ENCODE assay signal across 8 cellular contexts in genomic region chr5:52801329-52801728, GRCh38. TPM values are rescaled to one million over a fixed set of nuclear protein-coding genes. Genes with fewer than 3 reads are reported as not detected.
DNase-seq lines count a peak whose midpoint lies in the region; ATAC-seq and TF ChIP-seq lines count a peak whose summit lies in the region.

No MANE protein-coding gene starts in this region.

- no peak for TF ChIP-seq CTCF in BE2C (IDR thresholded peaks at IDR 0.05; ENCODE audit: low read depth, low read length)
- TF ChIP-seq CTCF in stomach (IDR thresholded peaks at IDR 0.05), result no peak

- H3K27ac ChIP-seq in HUES48 (ENCODE audit: low read depth, low read length) (peak overlapping the region; percentile 98), stomach (peak overlapping the region; percentile 48 to 97 (median 95))

- ATAC-seq in activated naive CD8-positive, alpha-beta T cell treated with anti-CD3 and anti-CD28 coated beads, Interleukin-2, amount 10 ng/mL, durations not matched to agents 7 days and 5 days (ENCODE audit: low read depth), result no peak
- ATAC-seq in GM19467 (IDR thresholded peaks at IDR 0.05; ENCODE audit: unreplicated experiment), result no peak

- H3K4me3 ChIP-seq in BE2C (ENCODE audit: low read depth, low read length), result peak overlapping the region; percentile 76
- H3K4me3 ChIP-seq in HUES48 (ENCODE audit: low read depth, low read length), result peak overlapping the region; percentile 92
- H3K4me3 ChIP-seq in stomach, result peak overlapping the region; percentile 58 to 72 (median 60)

- peaks cover 12% of the 10 kb centered on the region for H3K4me1 ChIP-seq in BE2C
- H3K4me1 ChIP-seq in HUES48 (ENCODE audit: control insufficient read depth, insufficient read depth, low read length), result peaks cover 38% of the 10 kb centered on the region
- H3K4me1 ChIP-seq in stomach, result peaks cover 49 to 90% (median 67%) of the 10 kb centered on the region in 4 donors

- TF ChIP-seq POLR2A in stomach (IDR thresholded peaks at IDR 0.05), result no peak

- intact Hi-C loops in stomach (cut with DNase I; ENCODE audit: low total_unique reads), result no loop called here

- H3K9me3 Mint-ChIP-seq in activated naive CD8-positive, alpha-beta T cell treated with anti-CD3 and anti-CD28 coated beads, Interleukin-2, amount 10 ng/mL, durations not matched to agents 7 days and 5 days, result no peaks in the 10 kb centered on the region

- peak overlapping the region; percentile 97 for H3K4me3 Mint-ChIP-seq in activated naive CD8-positive, alpha-beta T cell treated with anti-CD3 and anti-CD28 coated beads, Interleukin-2, amount 10 ng/mL, durations not matched to agents 7 days and 5 days

- H3K27ac Mint-ChIP-seq in activated naive CD8-positive, alpha-beta T cell treated with anti-CD3 and anti-CD28 coated beads, Interleukin-2, amount 10 ng/mL, durations not matched to agents 7 days and 5 days, result peak overlapping the region; percentile 97

- H3K9me3 ChIP-seq in BE2C, result no peaks in the 10 kb centered on the region
- no peaks in the 10 kb centered on the region for H3K9me3 ChIP-seq in HUES48 (ENCODE audit: control insufficient read depth, insufficient read depth, low read length)
- no peaks in the 10 kb centered on the region for H3K9me3 ChIP-seq in stomach

- no peak for TF ChIP-seq EP300 in stomach (IDR thresholded peaks at IDR 0.05)

- WGBS in stomach, 5 donors, result 15 to 32% (median 26%) methylated on average over 8 of the region's 8 CpGs

- no peaks in the 10 kb centered on the region for H3K27me3 ChIP-seq in BE2C
- H3K27me3 ChIP-seq in HUES48 (ENCODE audit: control insufficient read depth, insufficient read depth, low read length), result no peaks in the 10 kb centered on the region
- H3K27me3 ChIP-seq in stomach, result no peaks in the 10 kb centered on the region

- no peaks in the 10 kb centered on the region for H3K27me3 Mint-ChIP-seq in activated naive CD8-positive, alpha-beta T cell treated with anti-CD3 and anti-CD28 coated beads, Interleukin-2, amount 10 ng/mL, durations not matched to agents 7 days and 5 days

- DNase-seq in BE2C (no peak), inferior parietal cortex (ENCODE audit: extremely low spot score) (peak; percentile 19), stomach (no peak), cerebellar nuclear complex (lab: John Stamatoyannopoulos, UW) (no peak), NCI-H2029 (lab: John Stamatoyannopoulos, UW) (no peak)
- no peak for DNase-seq in activated naive CD8-positive, alpha-beta T cell treated with anti-CD3 and anti-CD28 coated beads, Interleukin-2, amount 10 ng/mL, durations not matched to agents 7 days and 5 days

- peaks cover 39% of the 10 kb centered on the region for H3K36me3 ChIP-seq in BE2C
- H3K36me3 ChIP-seq in HUES48 (ENCODE audit: control insufficient read depth, insufficient read depth, low read length), result peaks cover 29% of the 10 kb centered on the region
- peaks cover 0 to 12% (median 5%) of the 10 kb centered on the region in 4 donors for H3K36me3 ChIP-seq in stomach

- POLR2A ChIA-PET in activated naive CD8-positive, alpha-beta T cell treated with anti-CD3 and anti-CD28 coated beads, Interleukin-2, amount 10 ng/mL, durations not matched to agents 7 days and 5 days (lab: Charles Lee), result no interaction called here

- H3K36me3 Mint-ChIP-seq in activated naive CD8-positive, alpha-beta T cell treated with anti-CD3 and anti-CD28 coated beads, Interleukin-2, amount 10 ng/mL, durations not matched to agents 7 days and 5 days, result peaks cover 26% of the 10 kb centered on the region

- peak overlapping the region; percentile 79 for H3K9ac ChIP-seq in HUES48 (ENCODE audit: low read depth, low read length)

- peaks cover 45% of the 10 kb centered on the region for H3K4me1 Mint-ChIP-seq in activated naive CD8-positive, alpha-beta T cell treated with anti-CD3 and anti-CD28 coated beads, Interleukin-2, amount 10 ng/mL, durations not matched to agents 7 days and 5 days

RNA-seq across cellular contexts. Expression of gene ITGA1, which starts 13.6 kb away (rescaled TPM):
- polyA plus RNA-seq in BE2C (2012; ENCODE audit: insufficient read depth, insufficient read length, low read depth), result 10.5 TPM
- total RNA-seq in activated naive CD8-positive, alpha-beta T cell treated with anti-CD3 and anti-CD28 coated beads, Interleukin-2, amount 10 ng/mL, durations not matched to agents 7 days and 5 days, result 10 to 100 TPM; 21.7 to 23.6 TPM
- total RNA-seq in stomach, result 100 to 1,000 TPM in 3 of 5 donors, 10 to 100 TPM in 2; 71.4 to 507 (median 145) TPM
- polyA plus RNA-seq in stomach, result 10 to 100 TPM in 1 of 3 donors, 1 to 10 TPM in 2; 2.7 to 11.9 (median 2.9) TPM

RNA-seq across cellular contexts. Expression of gene PELO, which starts 13.6 kb away (rescaled TPM):
- polyA plus RNA-seq in BE2C (2012; ENCODE audit: insufficient read depth, insufficient read length, low read depth), result 91.5 TPM
- 10 to 100 TPM; 24.0 to 24.2 TPM for total RNA-seq in activated naive CD8-positive, alpha-beta T cell treated with anti-CD3 and anti-CD28 coated beads, Interleukin-2, amount 10 ng/mL, durations not matched to agents 7 days and 5 days
- total RNA-seq in stomach, result 10 to 100 TPM in 4 of 5 donors, 1 to 10 TPM in 1; 5.8 to 62.2 (median 12.8) TPM
- 10 to 100 TPM in 2 of 3 donors, 1 to 10 TPM in 1; 6.4 to 13.4 (median 12.3) TPM for polyA plus RNA-seq in stomach
